In genomic region chr21:36297938-36298572, GRCh38 we compare ENCODE assay signal across 8 cellular contexts. TPM values are rescaled to one million over a fixed set of nuclear protein-coding genes. Genes with fewer than 3 reads are reported as not detected.
DNase-seq lines count a peak whose midpoint lies in the region; ATAC-seq and TF ChIP-seq lines count a peak whose summit lies in the region.

No MANE protein-coding gene starts in this region.

- intact Hi-C loops in CD8-positive, alpha-beta T cell (cut with DNase I, micrococcal nuclease): loop anchor here (1.0 kb wide), 3 partner anchors 9 to 141 kb away; partner anchors contain the start of gene MORC3 (in 2 of the 2)
- intact Hi-C loops in upper lobe of right lung (cut with DNase I): no loop called here

- H3K27ac Mint-ChIP-seq in CD8-positive, alpha-beta T cell: peak overlapping the region; percentile 97

- H3K4me3 ChIP-seq in CD8-positive, alpha-beta T cell (ENCODE audit: low read depth, low read length): peak overlapping the region; percentile 47
- peak overlapping the region; percentile 67 to 70 for H3K4me3 ChIP-seq in duodenal mucosa (ENCODE audit: low read depth in 1 of 2, low read length in 2 of 2)
- H3K4me3 ChIP-seq in neutrophil (ENCODE audit: low read depth in 1 of 2, low read length in 1 of 2): peak overlapping the region; percentile 37 to 38
- peak overlapping the region; percentile 33 for H3K4me3 ChIP-seq in upper lobe of right lung

- peak overlapping the region; percentile 72 for H3K27ac ChIP-seq in CD8-positive, alpha-beta T cell (ENCODE audit: low read depth, low read length)
- peak overlapping the region; percentile 64 for H3K27ac ChIP-seq in duodenal mucosa (ENCODE audit: low read depth, low read length)
- peak overlapping the region; percentile 85 for H3K27ac ChIP-seq in neutrophil
- peak overlapping the region; percentile 87 for H3K27ac ChIP-seq in upper lobe of right lung

- TF ChIP-seq CTCF in CD8-positive, alpha-beta T cell (IDR thresholded peaks at IDR 0.05): no peak
- TF ChIP-seq CTCF in neutrophil (IDR thresholded peaks at IDR 0.05) (no peak), upper lobe of right lung (IDR thresholded peaks at IDR 0.05) (no peak)

- peaks cover 28% of the 10 kb centered on the region for H3K4me1 ChIP-seq in CD8-positive, alpha-beta T cell (ENCODE audit: insufficient read depth, low read length)
- H3K4me1 ChIP-seq in duodenal mucosa (ENCODE audit: control insufficient read depth in 1 of 2, insufficient read depth in 2 of 2, low read length in 2 of 2): peaks cover 10 to 11% of the 10 kb centered on the region in 2 donors
- H3K4me1 ChIP-seq in neutrophil (ENCODE audit: control insufficient read depth in 1 of 2, insufficient read depth in 1 of 2, low read depth in 1 of 2, low read length in 1 of 2): peaks cover 21 to 27% of the 10 kb centered on the region in 2 experiments
- H3K4me1 ChIP-seq in upper lobe of right lung: peaks cover 7% of the 10 kb centered on the region

- CTCF ChIA-PET in CD8-positive, alpha-beta T cell (lab: Charles Lee): interaction anchor here (0.6 to 6.3 kb wide), 8 partner anchors 9 to 156 kb away, joined by 3 to 41 read pairs (median 4); partner anchors contain the start of gene MORC3

- H3K9me3 ChIP-seq in CD8-positive, alpha-beta T cell (ENCODE audit: low read length): no peaks in the 10 kb centered on the region
- H3K9me3 ChIP-seq in duodenal mucosa (ENCODE audit: control insufficient read depth in 1 of 2, low read length in 2 of 2) (no peaks in the 10 kb centered on the region), neutrophil (no peaks in the 10 kb centered on the region), upper lobe of right lung (no peaks in the 10 kb centered on the region)

- peaks cover 9% of the 10 kb centered on the region for H3K36me3 Mint-ChIP-seq in CD8-positive, alpha-beta T cell

- peak; percentile 98 for ATAC-seq in CD8-positive, alpha-beta T cell
- ATAC-seq in GM21360 (IDR thresholded peaks at IDR 0.05; ENCODE audit: unreplicated experiment) (peak; percentile 92), upper lobe of right lung (peak; percentile 98)

- no peaks in the 10 kb centered on the region for H3K27me3 ChIP-seq in CD8-positive, alpha-beta T cell (ENCODE audit: insufficient read depth, low read length)
- no peaks in the 10 kb centered on the region for H3K27me3 ChIP-seq in duodenal mucosa (ENCODE audit: control insufficient read depth in 1 of 2, insufficient read depth in 2 of 2, low read length in 2 of 2)
- no peaks in the 10 kb centered on the region for H3K27me3 ChIP-seq in neutrophil
- H3K27me3 ChIP-seq in upper lobe of right lung: no peaks in the 10 kb centered on the region

- no peaks in the 10 kb centered on the region for H3K27me3 Mint-ChIP-seq in CD8-positive, alpha-beta T cell (ENCODE audit: low read depth)

- POLR2A ChIA-PET in CD8-positive, alpha-beta T cell (lab: Charles Lee): interaction anchor here (1.1 to 6.8 kb wide), 5 partner anchors 9 to 124 kb away, joined by 3 to 106 read pairs (median 10); partner anchors contain the start of gene MORC3

- H3K4me3 Mint-ChIP-seq in CD8-positive, alpha-beta T cell: peak overlapping the region; percentile 85

- H3K4me1 Mint-ChIP-seq in CD8-positive, alpha-beta T cell (ENCODE audit: low read depth): peaks cover 37% of the 10 kb centered on the region

- no peaks in the 10 kb centered on the region for H3K36me3 ChIP-seq in CD8-positive, alpha-beta T cell (ENCODE audit: insufficient read depth, low read length)
- H3K36me3 ChIP-seq in duodenal mucosa (ENCODE audit: control insufficient read depth in 1 of 2, insufficient read depth in 2 of 2, low read length in 2 of 2) (peaks cover 5 to 9% of the 10 kb centered on the region in 2 donors), neutrophil (peaks cover 27% of the 10 kb centered on the region), upper lobe of right lung (peaks cover 3% of the 10 kb centered on the region)

- peak overlapping the region; percentile 62 to 71 for H3K9ac ChIP-seq in duodenal mucosa (ENCODE audit: low read depth in 1 of 2, low read length in 2 of 2)

- peak; percentile 43 to 84 (median 71) for DNase-seq in CD8-positive, alpha-beta T cell
- DNase-seq in HT-29 (ENCODE audit: low spot score): peak; percentile 78
- DNase-seq in activated CD4-positive, CD25-positive, alpha-beta regulatory T cell treated with anti-CD3 and anti-CD28 coated beads, Interleukin-2, amount 50 U/mL, for 16 hours (ENCODE audit: low read depth, low spot score): peak; percentile 59
- DNase-seq in upper lobe of right lung: peak; percentile 52
- no peak for DNase-seq in retina

- no peaks in the 10 kb centered on the region for H3K9me3 Mint-ChIP-seq in CD8-positive, alpha-beta T cell

RNA-seq across cellular contexts. Expression of gene MORC3, which starts 21.9 kb away (rescaled TPM):
- total RNA-seq in CD8-positive, alpha-beta T cell: 10 to 100 TPM; 48.7 to 52.1 TPM
- 5.2 and 6.8 TPM in 2 replicates for total RNA-seq in HT-29 (2014; rRNA removed; shearing (Covaris generic))
- 32.3 TPM for total RNA-seq in upper lobe of right lung
